Comparison of ENCODE assay signal across 9 cellular contexts in the genomic region with DNA sequence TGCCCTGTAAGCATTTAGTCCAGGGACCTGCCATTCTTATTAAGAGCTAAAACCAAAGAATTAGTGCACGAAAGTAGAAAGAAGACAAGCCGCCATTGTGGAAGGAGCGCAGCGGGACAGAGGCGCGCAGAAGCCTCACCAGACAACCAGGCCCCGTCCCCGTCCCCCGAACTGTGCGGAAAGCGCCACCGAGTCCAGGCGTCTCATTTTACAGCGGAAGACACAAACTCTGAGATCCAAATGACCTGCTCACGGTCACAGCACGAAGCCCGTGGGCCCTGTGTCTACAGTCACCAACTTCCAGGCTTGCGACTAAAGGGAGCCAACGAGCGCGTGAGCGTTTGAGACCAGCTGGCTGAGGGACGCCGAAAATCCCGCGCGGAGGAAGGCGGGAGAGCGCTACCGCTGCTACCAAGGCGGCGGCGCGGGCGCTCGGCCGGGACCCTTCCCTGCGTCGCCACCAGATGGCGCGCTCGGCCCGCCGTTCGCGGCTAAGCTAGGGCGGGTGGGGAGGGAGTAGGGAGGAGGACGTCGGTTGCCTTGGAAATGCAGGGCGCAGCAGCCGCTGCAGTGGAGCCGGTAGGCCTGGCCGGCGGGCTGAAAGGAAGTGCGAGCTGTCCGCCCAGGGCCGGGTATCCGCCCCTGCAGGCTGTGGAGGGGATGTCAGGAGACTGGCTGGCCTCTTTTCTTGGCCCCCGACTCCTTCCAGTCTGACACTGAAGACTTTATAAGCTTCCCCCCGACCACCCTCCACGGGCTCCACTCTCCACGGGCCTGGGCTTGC. TPM values are rescaled to one million over a fixed set of nuclear protein-coding genes. Genes with fewer than 3 reads are reported as not detected.
A peak's percentile ranks its signal among the peaks of the same experiment; 100 is the strongest.
DNase-seq lines count a peak whose midpoint lies in the region; ATAC-seq and TF ChIP-seq lines count a peak whose summit lies in the region.
"Had no signal": no experiment of that assay in that cellular context is flagged by ENCODE, and none has a peak within 500 bp of the region (broad histone marks: within the 10 kb centered on the region; RNA-seq: fewer than 3 reads in every experiment).

No MANE protein-coding gene starts in this region.

- peaks cover 11% of the 10 kb centered on the region for H3K36me3 Mint-ChIP-seq in activated CD4-positive, alpha-beta T cell treated with anti-CD3 and anti-CD28 coated beads, Interleukin-2, amount 10 ng/mL, durations not matched to agents 7 days and 5 days (ENCODE audit: low read depth)

- CTCF ChIA-PET in activated CD4-positive, alpha-beta T cell treated with anti-CD3 and anti-CD28 coated beads, Interleukin-2, amount 10 ng/mL, durations not matched to agents 7 days and 5 days (lab: Charles Lee): interaction anchor here (0.5 to 2.2 kb wide), 85 partner anchors 9 to 1352 kb away, joined by 3 to 25 read pairs (median 3); a partner anchor contains a TSS

- TF ChIP-seq CTCF in C4-2B (conservative IDR thresholded peaks at IDR 0.05) (peak; percentile 94), liver (IDR thresholded peaks at IDR 0.05; ENCODE audit: low read depth, low read length, missing input control) (peak; percentile 91)

- peaks cover 3% of the 10 kb centered on the region for H3K27me3 Mint-ChIP-seq in activated CD4-positive, alpha-beta T cell treated with anti-CD3 and anti-CD28 coated beads, Interleukin-2, amount 10 ng/mL, durations not matched to agents 7 days and 5 days

- peak; percentile 99 for TF ChIP-seq RAD21 in liver (IDR thresholded peaks at IDR 0.05)

- H3K4me1 ChIP-seq in liver (ENCODE audit: control insufficient read depth in 4 of 4, insufficient read depth in 4 of 4, low read length in 3 of 4): peaks cover 0 to 8% (median 6%) of the 10 kb centered on the region in 4 donors

- peak overlapping the region; percentile 31 for H3K27ac ChIP-seq in C4-2B
- peak overlapping the region; percentile 56 to 81 for H3K27ac ChIP-seq in liver (ENCODE audit: low read depth in 1 of 2, low read length in 2 of 2)

- peak overlapping the region; percentile 68 to 80 for H3K9ac ChIP-seq in liver (ENCODE audit: low read depth in 1 of 2, low read length in 2 of 2)

- peak; percentile 98 for ATAC-seq in GM19351 (IDR thresholded peaks at IDR 0.05; ENCODE audit: unreplicated experiment)
- peak; percentile 100 for ATAC-seq in HG03520 (IDR thresholded peaks at IDR 0.05; ENCODE audit: unreplicated experiment)

- DNase-seq in NCI-H526 (lab: John Stamatoyannopoulos, UW) (peak; percentile 87 to 96), dermis blood vessel endothelial cell (peak; percentile 94)
- DNase-seq in activated CD4-positive, alpha-beta T cell treated with anti-CD3 and anti-CD28 coated beads, Interleukin-2, amount 10 ng/mL, durations not matched to agents 7 days and 5 days: peak; percentile 88
- peak; percentile 89 for DNase-seq in stimulated activated CD4-positive, alpha-beta T cell treated with anti-CD3 and anti-CD28 coated beads, Interleukin-4, amount 100 ng/mL, for 1 hour

- H3K4me3 Mint-ChIP-seq in activated CD4-positive, alpha-beta T cell treated with anti-CD3 and anti-CD28 coated beads, Interleukin-2, amount 10 ng/mL, durations not matched to agents 7 days and 5 days: peak overlapping the region; percentile 86

- no peaks in the 10 kb centered on the region for H3K36me3 ChIP-seq in liver (ENCODE audit: control insufficient read depth in 4 of 4, insufficient read depth in 3 of 4, low read depth in 1 of 4, low read length in 3 of 4)

- H3K4me3 ChIP-seq in liver (ENCODE audit: low read depth in 1 of 3, low read length in 3 of 3): peak overlapping the region; percentile 50 to 81 (median 71)

- peaks cover 18% of the 10 kb centered on the region for H3K4me1 Mint-ChIP-seq in activated CD4-positive, alpha-beta T cell treated with anti-CD3 and anti-CD28 coated beads, Interleukin-2, amount 10 ng/mL, durations not matched to agents 7 days and 5 days

- no peaks in the 10 kb centered on the region for H3K9me3 ChIP-seq in liver (ENCODE audit: control insufficient read depth in 4 of 4, low read length in 3 of 4)

- peak overlapping the region; percentile 93 for H3K27ac Mint-ChIP-seq in activated CD4-positive, alpha-beta T cell treated with anti-CD3 and anti-CD28 coated beads, Interleukin-2, amount 10 ng/mL, durations not matched to agents 7 days and 5 days

- H3K27me3 ChIP-seq in liver (ENCODE audit: control insufficient read depth in 4 of 4, insufficient read depth in 4 of 4, low read length in 3 of 4): no peaks in the 10 kb centered on the region

- peaks cover 4% of the 10 kb centered on the region for H3K9me3 Mint-ChIP-seq in activated CD4-positive, alpha-beta T cell treated with anti-CD3 and anti-CD28 coated beads, Interleukin-2, amount 10 ng/mL, durations not matched to agents 7 days and 5 days

- WGBS in liver: 1% methylated on average over 62 of the region's 62 CpGs

- POLR2A ChIA-PET in activated CD4-positive, alpha-beta T cell treated with anti-CD3 and anti-CD28 coated beads, Interleukin-2, amount 10 ng/mL, durations not matched to agents 7 days and 5 days (lab: Charles Lee): interaction anchor here (0.6 kb wide), 1 partner anchor 155 kb away, joined by 9 read pairs; no protein-coding TSS in a partner anchor

TF ChIP-seq in liver, 16 proteins besides CTCF, POLR2A, EP300 and RAD21:
- TF ChIP-seq, protein P1, sequence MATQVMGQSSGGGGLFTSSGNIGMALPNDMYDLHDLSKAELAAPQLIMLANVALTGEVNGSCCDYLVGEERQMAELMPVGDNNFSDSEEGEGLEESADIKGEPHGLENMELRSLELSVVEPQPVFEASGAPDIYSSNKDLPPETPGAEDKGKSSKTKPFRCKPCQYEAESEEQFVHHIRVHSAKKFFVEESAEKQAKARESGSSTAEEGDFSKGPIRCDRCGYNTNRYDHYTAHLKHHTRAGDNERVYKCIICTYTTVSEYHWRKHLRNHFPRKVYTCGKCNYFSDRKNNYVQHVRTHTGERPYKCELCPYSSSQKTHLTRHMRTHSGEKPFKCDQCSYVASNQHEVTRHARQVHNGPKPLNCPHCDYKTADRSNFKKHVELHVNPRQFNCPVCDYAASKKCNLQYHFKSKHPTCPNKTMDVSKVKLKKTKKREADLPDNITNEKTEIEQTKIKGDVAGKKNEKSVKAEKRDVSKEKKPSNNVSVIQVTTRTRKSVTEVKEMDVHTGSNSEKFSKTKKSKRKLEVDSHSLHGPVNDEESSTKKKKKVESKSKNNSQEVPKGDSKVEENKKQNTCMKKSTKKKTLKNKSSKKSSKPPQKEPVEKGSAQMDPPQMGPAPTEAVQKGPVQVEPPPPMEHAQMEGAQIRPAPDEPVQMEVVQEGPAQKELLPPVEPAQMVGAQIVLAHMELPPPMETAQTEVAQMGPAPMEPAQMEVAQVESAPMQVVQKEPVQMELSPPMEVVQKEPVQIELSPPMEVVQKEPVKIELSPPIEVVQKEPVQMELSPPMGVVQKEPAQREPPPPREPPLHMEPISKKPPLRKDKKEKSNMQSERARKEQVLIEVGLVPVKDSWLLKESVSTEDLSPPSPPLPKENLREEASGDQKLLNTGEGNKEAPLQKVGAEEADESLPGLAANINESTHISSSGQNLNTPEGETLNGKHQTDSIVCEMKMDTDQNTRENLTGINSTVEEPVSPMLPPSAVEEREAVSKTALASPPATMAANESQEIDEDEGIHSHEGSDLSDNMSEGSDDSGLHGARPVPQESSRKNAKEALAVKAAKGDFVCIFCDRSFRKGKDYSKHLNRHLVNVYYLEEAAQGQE (IDR thresholded peaks at IDR 0.05): no peak
- TF ChIP-seq RXRA (IDR thresholded peaks at IDR 0.05) (no peak), HNF4A (conservative IDR thresholded peaks at IDR 0.05) (no peak), YY1 (IDR thresholded peaks at IDR 0.05) (peak; percentile 91), NR2F2 (IDR thresholded peaks at IDR 0.05) (no peak), TAF1 (conservative IDR thresholded peaks at IDR 0.05) (peak; percentile 53), HNF4G (IDR thresholded peaks at IDR 0.05) (no peak), FOXA1 (IDR thresholded peaks at IDR 0.05) (peak; percentile 42), GABPA (IDR thresholded peaks at IDR 0.05 in 1 of 2, conservative IDR thresholded peaks at IDR 0.05 in 1 of 2) (no peak), FOXA2 (IDR thresholded peaks at IDR 0.05) (peak; percentile 19), EGR1 (IDR thresholded peaks at IDR 0.05; ENCODE audit: low read depth in 2 of 2) (no peak), JUND (IDR thresholded peaks at IDR 0.05) (no peak), SP1 (IDR thresholded peaks at IDR 0.05) (no peak)
- TF ChIP-seq, protein P2, sequence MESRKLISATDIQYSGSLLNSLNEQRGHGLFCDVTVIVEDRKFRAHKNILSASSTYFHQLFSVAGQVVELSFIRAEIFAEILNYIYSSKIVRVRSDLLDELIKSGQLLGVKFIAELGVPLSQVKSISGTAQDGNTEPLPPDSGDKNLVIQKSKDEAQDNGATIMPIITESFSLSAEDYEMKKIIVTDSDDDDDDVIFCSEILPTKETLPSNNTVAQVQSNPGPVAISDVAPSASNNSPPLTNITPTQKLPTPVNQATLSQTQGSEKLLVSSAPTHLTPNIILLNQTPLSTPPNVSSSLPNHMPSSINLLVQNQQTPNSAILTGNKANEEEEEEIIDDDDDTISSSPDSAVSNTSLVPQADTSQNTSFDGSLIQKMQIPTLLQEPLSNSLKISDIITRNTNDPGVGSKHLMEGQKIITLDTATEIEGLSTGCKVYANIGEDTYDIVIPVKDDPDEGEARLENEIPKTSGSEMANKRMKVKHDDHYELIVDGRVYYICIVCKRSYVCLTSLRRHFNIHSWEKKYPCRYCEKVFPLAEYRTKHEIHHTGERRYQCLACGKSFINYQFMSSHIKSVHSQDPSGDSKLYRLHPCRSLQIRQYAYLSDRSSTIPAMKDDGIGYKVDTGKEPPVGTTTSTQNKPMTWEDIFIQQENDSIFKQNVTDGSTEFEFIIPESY (IDR thresholded peaks at IDR 0.05): no peak
- TF ChIP-seq, protein P3, sequence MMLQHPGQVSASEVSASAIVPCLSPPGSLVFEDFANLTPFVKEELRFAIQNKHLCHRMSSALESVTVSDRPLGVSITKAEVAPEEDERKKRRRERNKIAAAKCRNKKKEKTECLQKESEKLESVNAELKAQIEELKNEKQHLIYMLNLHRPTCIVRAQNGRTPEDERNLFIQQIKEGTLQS (IDR thresholded peaks at IDR 0.05): no peak
- TF ChIP-seq, protein P4, sequence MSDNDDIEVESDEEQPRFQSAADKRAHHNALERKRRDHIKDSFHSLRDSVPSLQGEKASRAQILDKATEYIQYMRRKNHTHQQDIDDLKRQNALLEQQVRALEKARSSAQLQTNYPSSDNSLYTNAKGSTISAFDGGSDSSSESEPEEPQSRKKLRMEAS (IDR thresholded peaks at IDR 0.05): peak; percentile 24

RNA-seq across cellular contexts. Expression of a gene that starts 0.4 kb away (rescaled TPM):
- not detected for total RNA-seq in activated CD4-positive, alpha-beta T cell treated with anti-CD3 and anti-CD28 coated beads, Interleukin-2, amount 10 ng/mL, durations not matched to agents 7 days and 5 days
- not detected in 2 replicates for total RNA-seq in dermis blood vessel endothelial cell
- not detected for total RNA-seq in liver
- polyA plus RNA-seq in liver: not detected
- total RNA-seq: subcutaneous adipose tissue had no signal

RNA-seq across cellular contexts. Expression of a gene that starts 43.8 kb away (rescaled TPM):
- total RNA-seq in activated CD4-positive, alpha-beta T cell treated with anti-CD3 and anti-CD28 coated beads, Interleukin-2, amount 10 ng/mL, durations not matched to agents 7 days and 5 days: 10 to 100 TPM; 43.5 to 45.6 TPM
- total RNA-seq in dermis blood vessel endothelial cell: 1.7 and 2.0 TPM in 2 replicates
- 10 to 100 TPM in 1 of 2 donors, 1 to 10 TPM in 1; 3.7 to 27.4 TPM for total RNA-seq in liver
- 1 to 10 TPM; 2.6 to 5.0 TPM for polyA plus RNA-seq in liver

Comparison
In these comparisons a context has a peak if more than half of its experiments do, and no peak if none do; other contexts are left out.
1. Peak in every context shown above with its lines: DNase-seq, ATAC-seq, H3K4me3 ChIP-seq and H3K27ac ChIP-seq.